Comparison of ENCODE assay signal across 10 cellular contexts in genomic region chr14:24310387-24310665, GRCh38. TPM values are rescaled to one million over a fixed set of nuclear protein-coding genes. Genes with fewer than 3 reads are reported as not detected.
DNase-seq lines count a peak whose midpoint lies in the region; ATAC-seq and TF ChIP-seq lines count a peak whose summit lies in the region.
"Had no signal": no experiment of that assay in that cellular context is flagged by ENCODE, and none has a peak within 500 bp of the region (broad histone marks: within the 10 kb centered on the region; RNA-seq: fewer than 3 reads in every experiment).

No MANE protein-coding gene starts in this region.

- no peaks in the 10 kb centered on the region for H3K9me3 Mint-ChIP-seq in activated naive CD8-positive, alpha-beta T cell treated with anti-CD3 and anti-CD28 coated beads for 36 hours
- H3K9me3 Mint-ChIP-seq: type B pancreatic cell had no signal

- no peaks in the 10 kb centered on the region for H3K27me3 Mint-ChIP-seq in activated naive CD8-positive, alpha-beta T cell treated with anti-CD3 and anti-CD28 coated beads for 36 hours

- H3K36me3 ChIP-seq in stomach = peaks cover 16 to 33% (median 22%) of the 10 kb centered on the region in 4 donors

- TF ChIP-seq POLR2A in stomach (IDR thresholded peaks at IDR 0.05) = no peak

- no peak for TF ChIP-seq EP300 in stomach (IDR thresholded peaks at IDR 0.05)

- ATAC-seq in left colon = no peak
- ATAC-seq in HG03135 (IDR thresholded peaks at IDR 0.05; ENCODE audit: unreplicated experiment) = no peak
- ATAC-seq: A549 had no signal

- H3K4me3 Mint-ChIP-seq in activated naive CD8-positive, alpha-beta T cell treated with anti-CD3 and anti-CD28 coated beads for 36 hours = peak overlapping the region; percentile 73
- H3K4me3 Mint-ChIP-seq: type B pancreatic cell had no signal

- peak overlapping the region; percentile 80 to 95 (median 88) for H3K27ac ChIP-seq in stomach
- H3K27ac ChIP-seq: A549 had no signal

- intact Hi-C loops in left colon (cut with DNase I, micrococcal nuclease) = no loop called here
- intact Hi-C loops in stomach (cut with DNase I; ENCODE audit: low total_unique reads) = no loop called here

- peak overlapping the region; percentile 73 for H3K27ac Mint-ChIP-seq in activated naive CD8-positive, alpha-beta T cell treated with anti-CD3 and anti-CD28 coated beads for 36 hours
- H3K27ac Mint-ChIP-seq: type B pancreatic cell had no signal

- H3K9me3 ChIP-seq in stomach = no peaks in the 10 kb centered on the region
- H3K9me3 ChIP-seq: A549 had no signal

- peaks cover 42% of the 10 kb centered on the region for H3K36me3 Mint-ChIP-seq in activated naive CD8-positive, alpha-beta T cell treated with anti-CD3 and anti-CD28 coated beads for 36 hours

- 3 to 14% (median 5%) methylated on average over 4 of the region's 4 CpGs for WGBS in stomach, 5 donors

- peak overlapping the region; percentile 47 to 58 (median 57) for H3K4me3 ChIP-seq in stomach
- H3K4me3 ChIP-seq: A549 had no signal

- DNase-seq in NCI-H2029 treated with DMSO at 0.1 percent for 48 hours (lab: John Stamatoyannopoulos, UW) (peak; percentile 35), NCI-H2029 (lab: John Stamatoyannopoulos, UW) (no peak), left colon (peak; percentile 57 to 70), stomach (no peak), NCI-H2107 (lab: John Stamatoyannopoulos, UW) (no peak), NCI-H446 treated with DMSO at 0.1 percent for 48 hours (lab: John Stamatoyannopoulos, UW) (no peak)
- DNase-seq in activated naive CD8-positive, alpha-beta T cell treated with anti-CD3 and anti-CD28 coated beads for 36 hours = no peak

- peaks cover 59% of the 10 kb centered on the region for H3K4me1 Mint-ChIP-seq in activated naive CD8-positive, alpha-beta T cell treated with anti-CD3 and anti-CD28 coated beads for 36 hours

- TF ChIP-seq CTCF in stomach (IDR thresholded peaks at IDR 0.05) = no peak

- H3K4me1 ChIP-seq in stomach = peaks cover 50 to 81% (median 69%) of the 10 kb centered on the region in 4 donors

- no peaks in the 10 kb centered on the region for H3K27me3 ChIP-seq in stomach

RNA-seq across cellular contexts. Expression of gene LTB4R2, which starts 0.4 kb away (rescaled TPM):
- total RNA-seq in activated naive CD8-positive, alpha-beta T cell treated with anti-CD3 and anti-CD28 coated beads for 36 hours = 10 to 100 TPM; 11.5 TPM
- total RNA-seq in left colon (1 to 10 TPM; 2.9 to 4.2 TPM), stomach (10 to 100 TPM in 3 of 5 donors, 1 to 10 TPM in 1, not detected in 1; 9.9 to 71.5 (median 24.5) TPM)
- 1 to 10 TPM in 1 of 3 donors, under 1 TPM in 1, not detected in 1; 0.25 to 6.0 TPM for polyA plus RNA-seq in stomach

RNA-seq across cellular contexts. Expression of gene LTB4R, which starts 1.0 kb away (rescaled TPM):
- 10 to 100 TPM in 1 of 2 experiments, 1 to 10 TPM in 1; 9.3 to 10.3 TPM for total RNA-seq in activated naive CD8-positive, alpha-beta T cell treated with anti-CD3 and anti-CD28 coated beads for 36 hours
- 1 to 10 TPM; 2.9 to 4.3 TPM for total RNA-seq in left colon
- total RNA-seq in stomach = 10 to 100 TPM in 3 of 5 donors, 1 to 10 TPM in 1, not detected in 1; 3.3 to 92.8 (median 24.6) TPM
- polyA plus RNA-seq in stomach = 10 to 100 TPM in 1 of 3 donors, 1 to 10 TPM in 2; 1.4 to 67.2 (median 4.1) TPM

RNA-seq across cellular contexts. Expression of gene CIDEB, which starts 2.5 kb away (rescaled TPM):
- total RNA-seq in activated naive CD8-positive, alpha-beta T cell treated with anti-CD3 and anti-CD28 coated beads for 36 hours = 1 to 10 TPM; 6.0 to 6.7 TPM
- total RNA-seq in left colon = 10 to 100 TPM; 10.7 to 16.6 TPM
- 10 to 100 TPM in 2 of 5 donors, 1 to 10 TPM in 3; 5.0 to 11.2 (median 6.4) TPM for total RNA-seq in stomach
- polyA plus RNA-seq in stomach = 10 to 100 TPM in 1 of 3 donors, 1 to 10 TPM in 2; 6.0 to 14.2 (median 6.0) TPM

RNA-seq across cellular contexts. Expression of gene NOP9, which starts 10.7 kb away (rescaled TPM):
- 10 to 100 TPM; 40.9 to 45.0 TPM for total RNA-seq in activated naive CD8-positive, alpha-beta T cell treated with anti-CD3 and anti-CD28 coated beads for 36 hours
- total RNA-seq in left colon (10 to 100 TPM; 24.4 to 26.0 TPM), stomach (10 to 100 TPM in 4 of 5 donors, 1 to 10 TPM in 1; 5.4 to 25.7 (median 12.8) TPM)
- 10 to 100 TPM in 1 of 3 donors, 1 to 10 TPM in 2; 6.5 to 11.8 (median 8.4) TPM for polyA plus RNA-seq in stomach

RNA-seq across cellular contexts. Expression of gene DHRS1, which starts 10.7 kb away (rescaled TPM):
- total RNA-seq in activated naive CD8-positive, alpha-beta T cell treated with anti-CD3 and anti-CD28 coated beads for 36 hours = 1 to 10 TPM; 7.4 to 8.6 TPM
- total RNA-seq in left colon (10 to 100 TPM; 64.2 to 76.6 TPM), stomach (10 to 100 TPM in 3 of 5 donors, 1 to 10 TPM in 2; 5.3 to 71.9 (median 17.4) TPM)
- polyA plus RNA-seq in stomach = 10 to 100 TPM; 20.1 to 52.1 (median 30.1) TPM

Comparison
In these comparisons a context has a peak if more than half of its experiments do, and no peak if none do; other contexts are left out.
1. DNase-seq: peak in NCI-H2029 treated with DMSO at 0.1 percent for 48 hours (single experiment) and left colon (2 of 2); none in NCI-H2029 (single experiment), activated naive CD8-positive, alpha-beta T cell treated with anti-CD3 and anti-CD28 coated beads for 36 hours (single experiment), stomach (single experiment), NCI-H2107 (single experiment) and NCI-H446 treated with DMSO at 0.1 percent for 48 hours (single experiment).